Comparison of ENCODE assay signal across 8 cellular contexts in the genomic region with DNA sequence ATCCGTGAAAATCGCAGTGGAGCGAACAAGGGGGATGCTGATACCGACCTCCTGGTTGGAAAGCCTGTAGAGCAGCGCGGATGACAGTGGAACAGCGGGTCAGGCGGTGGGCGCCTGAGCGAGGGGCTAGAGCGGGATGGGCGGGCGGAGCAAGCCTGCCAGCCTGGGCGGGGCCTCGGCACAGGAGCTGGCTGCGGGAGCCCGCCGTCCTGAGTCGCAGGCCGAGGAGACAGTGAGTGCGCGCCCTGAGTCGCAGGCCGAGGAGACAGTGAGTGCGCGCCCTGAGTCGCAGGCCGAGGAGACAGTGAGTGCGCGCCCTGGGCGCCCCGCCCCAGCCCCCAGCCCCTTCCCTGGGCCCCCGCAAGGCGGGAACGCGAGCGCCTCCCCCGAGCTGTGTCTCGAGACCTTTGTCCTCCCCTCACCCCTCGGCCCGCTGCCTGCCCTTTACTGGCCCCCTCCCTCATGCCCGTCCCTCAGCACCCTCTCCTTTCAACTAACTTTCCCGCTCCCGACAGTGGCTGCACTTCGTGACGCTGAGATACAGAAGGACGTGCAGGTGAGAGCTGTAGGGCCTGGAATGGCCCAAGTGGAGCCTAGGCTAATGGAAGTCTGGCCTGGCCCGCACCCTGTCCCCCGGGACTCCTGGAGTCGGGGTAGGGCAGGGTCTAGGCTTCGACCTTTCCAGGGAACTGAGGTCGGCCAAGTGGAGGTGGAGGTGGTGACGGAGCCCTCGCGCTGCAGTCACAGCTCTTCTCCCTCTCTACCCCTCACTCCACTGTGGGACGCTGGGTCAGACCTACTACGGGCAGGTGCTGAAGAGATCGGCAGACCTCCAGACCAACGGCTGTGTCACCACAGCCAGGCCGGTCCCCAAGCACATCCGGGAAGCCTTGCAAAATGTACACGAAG. TPM values are rescaled to one million over a fixed set of nuclear protein-coding genes. Genes with fewer than 3 reads are reported as not detected.
DNase-seq lines count a peak whose midpoint lies in the region; ATAC-seq and TF ChIP-seq lines count a peak whose summit lies in the region.

A gene with protein sequence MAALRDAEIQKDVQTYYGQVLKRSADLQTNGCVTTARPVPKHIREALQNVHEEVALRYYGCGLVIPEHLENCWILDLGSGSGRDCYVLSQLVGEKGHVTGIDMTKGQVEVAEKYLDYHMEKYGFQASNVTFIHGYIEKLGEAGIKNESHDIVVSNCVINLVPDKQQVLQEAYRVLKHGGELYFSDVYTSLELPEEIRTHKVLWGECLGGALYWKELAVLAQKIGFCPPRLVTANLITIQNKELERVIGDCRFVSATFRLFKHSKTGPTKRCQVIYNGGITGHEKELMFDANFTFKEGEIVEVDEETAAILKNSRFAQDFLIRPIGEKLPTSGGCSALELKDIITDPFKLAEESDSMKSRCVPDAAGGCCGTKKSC (plus strand): TSS at position 181 of the 909 bp plus-strand sequence. CDS start 123 bp downstream, at position 304.

- H3K9me3 ChIP-seq in right lobe of liver: no peaks in the 10 kb centered on the region
- no peaks in the 10 kb centered on the region for H3K9me3 ChIP-seq in stomach

- peaks cover 0 to 8% (median 0%) of the 10 kb centered on the region in 4 donors for H3K4me1 ChIP-seq in right lobe of liver
- H3K4me1 ChIP-seq in stomach: peaks cover 0 to 20% (median 13%) of the 10 kb centered on the region in 4 donors

- intact Hi-C loops in right lobe of liver (cut with DNase I): no loop called here
- intact Hi-C loops in stomach (cut with DNase I; ENCODE audit: low total_unique reads): no loop called here

- H3K27me3 ChIP-seq in right lobe of liver (no peaks in the 10 kb centered on the region), stomach (peaks cover 0 to 20% (median 4%) of the 10 kb centered on the region in 3 donors)

- ATAC-seq in right lobe of liver: peak; percentile 86 to 93 (median 90)
- no peak for ATAC-seq in GM19395 (IDR thresholded peaks at IDR 0.05; ENCODE audit: unreplicated experiment)

- WGBS in right lobe of liver (ENCODE audit: insufficient coverage, low coverage, low lambda C conversion rate, missing lambda C conversion rate): 2% methylated on average over 18 of the region's 62 CpGs
- WGBS in stomach, 5 donors: 5 to 7% (median 5%) methylated on average over 26 to 62 of the region's 62 CpGs

- H3K4me3 ChIP-seq in choroid plexus epithelial cell (ENCODE audit: low read depth, low read length): peak within 1 kb of the TSS; percentile 54
- peak within 1 kb of the TSS; percentile 51 to 65 (median 61) for H3K4me3 ChIP-seq in right lobe of liver
- peak within 1 kb of the TSS; percentile 51 to 61 (median 56) for H3K4me3 ChIP-seq in stomach

- peak within 1 kb of the TSS in 2 of 3 donors; percentile 50 to 66 for H3K27ac ChIP-seq in right lobe of liver
- peak within 1 kb of the TSS in 3 of 5 donors; percentile 22 to 75 (median 54) for H3K27ac ChIP-seq in stomach

- TF ChIP-seq EP300 in stomach (IDR thresholded peaks at IDR 0.05): no peak

- TF ChIP-seq POLR2A in right lobe of liver (IDR thresholded peaks at IDR 0.05) (peak; percentile 26), stomach (IDR thresholded peaks at IDR 0.05) (no peak)

- peak; percentile 36 for DNase-seq in activated CD4-positive, alpha-beta T cell treated with anti-CD3 and anti-CD28 coated beads for 48 hours
- no peak for DNase-seq in activated CD4-positive, alpha-beta T cell treated with anti-CD3 and anti-CD28 coated beads for 1 hour
- DNase-seq in NCI-H82 treated with DMSO at 0.1 percent for 48 hours (lab: John Stamatoyannopoulos, UW; ENCODE audit: unreplicated experiment): peak; percentile 1
- DNase-seq in choroid plexus epithelial cell (ENCODE audit: low read depth): no peak
- DNase-seq in right lobe of liver: peak; percentile 54 to 73 (median 73)
- no peak for DNase-seq in stomach
- DNase-seq in CD1c-positive myeloid dendritic cell (ENCODE audit: extremely low spot score): no peak

- H3K36me3 ChIP-seq in right lobe of liver (no peaks in the 10 kb centered on the region), stomach (peaks cover 0 to 8% (median 3%) of the 10 kb centered on the region in 4 donors)

- TF ChIP-seq CTCF in choroid plexus epithelial cell (conservative IDR thresholded peaks at IDR 0.05; ENCODE audit: low read depth, low read length) (no peak), right lobe of liver (IDR thresholded peaks at IDR 0.05) (no peak), stomach (IDR thresholded peaks at IDR 0.05) (no peak)

RNA-seq across cellular contexts. Expression of the gene that starts here (rescaled TPM):
- total RNA-seq in right lobe of liver (10 to 100 TPM in 4 of 6 experiments, 1 to 10 TPM in 2; 5.3 to 23.2 (median 14.4) TPM), stomach (1 to 10 TPM in 3 of 5 donors, under 1 TPM in 1, not detected in 1; 0.43 to 7.6 (median 4.4) TPM)
- polyA plus RNA-seq in stomach: 1 to 10 TPM; 3.6 to 6.4 (median 3.9) TPM

Comparison
In these comparisons a context has a peak if more than half of its experiments do, and no peak if none do; other contexts are left out.
1. DNase-seq: peak in activated CD4-positive, alpha-beta T cell treated with anti-CD3 and anti-CD28 coated beads for 48 hours (single experiment), NCI-H82 treated with DMSO at 0.1 percent for 48 hours (single experiment) and right lobe of liver (3 of 3); none in activated CD4-positive, alpha-beta T cell treated with anti-CD3 and anti-CD28 coated beads for 1 hour (single experiment), choroid plexus epithelial cell (single experiment), stomach (single experiment) and CD1c-positive myeloid dendritic cell (single experiment).
2. Peak in every context shown above with its lines, with median percentiles within 50 percentile points of each other: H3K4me3 ChIP-seq.